16 cellular contexts compared by ENCODE assay signal in genomic region chr3:63945558-63946096, GRCh38. TPM values are rescaled to one million over a fixed set of nuclear protein-coding genes. Genes with fewer than 3 reads are reported as not detected.
DNase-seq lines count a peak whose midpoint lies in the region; ATAC-seq and TF ChIP-seq lines count a peak whose summit lies in the region.
"Had no signal": no experiment of that assay in that cellular context is flagged by ENCODE, and none has a peak within 500 bp of the region (broad histone marks: within the 10 kb centered on the region; RNA-seq: fewer than 3 reads in every experiment).

No MANE protein-coding gene starts in this region.

- TF ChIP-seq POLR2A in suprapubic skin (IDR thresholded peaks at IDR 0.05) = no peak

- no peak overlapping the region for H3K4me3 ChIP-seq in suprapubic skin
- H3K4me3 ChIP-seq: vagina had no signal

- H3K4me3 Mint-ChIP-seq in activated T-cell treated with anti-CD3 and anti-CD28 coated beads, Interleukin-2, amount 50 U/mL, for 72 hours = no peak overlapping the region
- no peak overlapping the region for H3K4me3 Mint-ChIP-seq in WTC11
- H3K4me3 Mint-ChIP-seq in stimulated activated naive CD8-positive, alpha-beta T cell treated with anti-CD3 and anti-CD28 coated beads, Interleukin-15, amount 100 ng/mL, for 72 hours = no peak overlapping the region
- H3K4me3 Mint-ChIP-seq: activated CD4-positive, alpha-beta T cell treated with anti-CD3 and anti-CD28 coated beads for 36 hours; stimulated activated naive B cell treated with anti-CD40 and anti-IgM and Interleukin-4, amounts not matched to agents 10 μg/mL and 1 μg/mL and 100 μg/mL, for 72 hours had no signal

- H3K9me3 Mint-ChIP-seq in activated T-cell treated with anti-CD3 and anti-CD28 coated beads, Interleukin-2, amount 50 U/mL, for 72 hours = no peaks in the 10 kb centered on the region
- no peaks in the 10 kb centered on the region for H3K9me3 Mint-ChIP-seq in WTC11
- no peaks in the 10 kb centered on the region for H3K9me3 Mint-ChIP-seq in stimulated activated naive CD8-positive, alpha-beta T cell treated with anti-CD3 and anti-CD28 coated beads, Interleukin-15, amount 100 ng/mL, for 72 hours
- H3K9me3 Mint-ChIP-seq: stimulated activated naive B cell treated with anti-CD40 and anti-IgM and Interleukin-4, amounts not matched to agents 10 μg/mL and 1 μg/mL and 100 μg/mL, for 72 hours had no signal

- TF ChIP-seq CTCF in WTC11 (IDR thresholded peaks at IDR 0.05) = no peak
- TF ChIP-seq CTCF in suprapubic skin (IDR thresholded peaks at IDR 0.05) = no peak

- no peak for DNase-seq in activated T-cell treated with anti-CD3 and anti-CD28 coated beads, Interleukin-2, amount 50 U/mL, for 72 hours
- no peak for DNase-seq in activated T-cell treated with anti-CD3 and anti-CD28 coated beads, Interleukin-2, amount 50 U/mL, for 48 hours
- DNase-seq in WTC11 (ENCODE audit: low spot score) (no peak), kidney glomerular epithelial cell (lab: John Stamatoyannopoulos, UW) (peak; percentile 31), sciatic nerve (ENCODE audit: low spot score) (no peak), SKM-1 (lab: John Stamatoyannopoulos, UW; ENCODE audit: unreplicated experiment) (no peak), suprapubic skin (ENCODE audit: low spot score in 2 of 2) (no peak)
- DNase-seq in stimulated activated naive CD8-positive, alpha-beta T cell treated with anti-CD3 and anti-CD28 coated beads, Interleukin-15, amount 100 ng/mL, for 72 hours = no peak
- DNase-seq: activated CD4-positive, alpha-beta T cell treated with anti-CD3 and anti-CD28 coated beads for 36 hours; activated T-cell treated with anti-CD3 and anti-CD28 coated beads for 4 hours; cerebellar nuclear complex; stimulated activated naive B cell treated with anti-CD40 and anti-IgM and Interleukin-4, amounts not matched to agents 10 μg/mL and 1 μg/mL and 100 μg/mL, for 72 hours had no signal

- H3K27ac ChIP-seq in suprapubic skin = no peak overlapping the region
- H3K27ac ChIP-seq: vagina had no signal

- peak overlapping the region; percentile 51 for H3K27ac Mint-ChIP-seq in activated T-cell treated with anti-CD3 and anti-CD28 coated beads, Interleukin-2, amount 50 U/mL, for 72 hours
- peak overlapping the region; percentile 3; the same call in 1 of the 2 replicates for H3K27ac Mint-ChIP-seq in WTC11
- peak overlapping the region in 1 of 2 donors; percentile 55 for H3K27ac Mint-ChIP-seq in stimulated activated naive CD8-positive, alpha-beta T cell treated with anti-CD3 and anti-CD28 coated beads, Interleukin-15, amount 100 ng/mL, for 72 hours
- H3K27ac Mint-ChIP-seq: activated CD4-positive, alpha-beta T cell treated with anti-CD3 and anti-CD28 coated beads for 36 hours; stimulated activated naive B cell treated with anti-CD40 and anti-IgM and Interleukin-4, amounts not matched to agents 10 μg/mL and 1 μg/mL and 100 μg/mL, for 72 hours had no signal

- POLR2A ChIA-PET in WTC11 (lab: Charles Lee) = interaction anchor here (0.7 kb wide), 1 partner anchor 61 kb away, joined by 5 read pairs; no protein-coding TSS in a partner anchor

- WGBS in suprapubic skin = 77% methylated on average over 3 of the region's 3 CpGs

- intact Hi-C loops in sciatic nerve (cut with DNase I) = no loop called here

- no peak for ATAC-seq in activated T-cell treated with anti-CD3 and anti-CD28 coated beads, Interleukin-2, amount 50 U/mL, for 72 hours (replicated peaks in 1 of 2)
- ATAC-seq in WTC11 (no peak), sciatic nerve (peak; percentile 28)
- no peak for ATAC-seq in stimulated activated naive CD8-positive, alpha-beta T cell treated with anti-CD3 and anti-CD28 coated beads, Interleukin-15, amount 100 ng/mL, for 72 hours
- ATAC-seq: activated CD4-positive, alpha-beta T cell treated with anti-CD3 and anti-CD28 coated beads for 36 hours; stimulated activated naive B cell treated with anti-CD40 and anti-IgM and Interleukin-4, amounts not matched to agents 10 μg/mL and 1 μg/mL and 100 μg/mL, for 72 hours had no signal

- H3K27me3 ChIP-seq in suprapubic skin = no peaks in the 10 kb centered on the region
- H3K27me3 ChIP-seq: vagina had no signal

- no peaks in the 10 kb centered on the region for H3K36me3 ChIP-seq in suprapubic skin
- H3K36me3 ChIP-seq: vagina had no signal

- peaks cover 3 to 10% of the 10 kb centered on the region in 2 donors for H3K36me3 Mint-ChIP-seq in activated T-cell treated with anti-CD3 and anti-CD28 coated beads, Interleukin-2, amount 50 U/mL, for 72 hours (ENCODE audit: insufficient read depth in 2 of 2)
- H3K36me3 Mint-ChIP-seq in WTC11 = no peaks in the 10 kb centered on the region

- TF ChIP-seq EP300 in suprapubic skin (IDR thresholded peaks at IDR 0.05) = no peak

- H3K27me3 Mint-ChIP-seq in activated T-cell treated with anti-CD3 and anti-CD28 coated beads, Interleukin-2, amount 50 U/mL, for 72 hours (ENCODE audit: low read depth) = no peaks in the 10 kb centered on the region
- no peaks in the 10 kb centered on the region for H3K27me3 Mint-ChIP-seq in WTC11 (ENCODE audit: low read depth)
- no peaks in the 10 kb centered on the region for H3K27me3 Mint-ChIP-seq in stimulated activated naive CD8-positive, alpha-beta T cell treated with anti-CD3 and anti-CD28 coated beads, Interleukin-15, amount 100 ng/mL, for 72 hours
- H3K27me3 Mint-ChIP-seq: activated CD4-positive, alpha-beta T cell treated with anti-CD3 and anti-CD28 coated beads for 36 hours; stimulated activated naive B cell treated with anti-CD40 and anti-IgM and Interleukin-4, amounts not matched to agents 10 μg/mL and 1 μg/mL and 100 μg/mL, for 72 hours had no signal

- CTCF ChIA-PET in WTC11 (lab: Charles Lee) = interaction anchor here (1.3 to 1.9 kb wide), 3 partner anchors 16 to 48 kb away, joined by 3 to 5 read pairs (median 4); no protein-coding TSS in a partner anchor

- H3K4me1 ChIP-seq in suprapubic skin = peaks cover 2% of the 10 kb centered on the region

- H3K9me3 ChIP-seq in suprapubic skin = no peaks in the 10 kb centered on the region
- H3K9me3 ChIP-seq: vagina had no signal

- H3K4me1 Mint-ChIP-seq in activated T-cell treated with anti-CD3 and anti-CD28 coated beads, Interleukin-2, amount 50 U/mL, for 72 hours (ENCODE audit: low read depth) = peaks cover 38% of the 10 kb centered on the region
- peaks cover 34% of the 10 kb centered on the region for H3K4me1 Mint-ChIP-seq in WTC11
- H3K4me1 Mint-ChIP-seq in stimulated activated naive CD8-positive, alpha-beta T cell treated with anti-CD3 and anti-CD28 coated beads, Interleukin-15, amount 100 ng/mL, for 72 hours = peaks cover 59% of the 10 kb centered on the region

TF ChIP-seq in WTC11, 78 proteins besides CTCF, POLR2A, EP300 and RAD21 (continues in another document):
- no peak for TF ChIP-seq OVOL2 (CRISPR knock-in tag; IDR thresholded peaks at IDR 0.05; ENCODE audit: borderline replicate concordance)
- TF ChIP-seq PRDM15 (CRISPR knock-in tag; IDR thresholded peaks at IDR 0.05) = no peak
- no peak for TF ChIP-seq PREB (CRISPR knock-in tag; IDR thresholded peaks at IDR 0.05; ENCODE audit: borderline replicate concordance)
- TF ChIP-seq RORB (CRISPR knock-in tag; IDR thresholded peaks at IDR 0.05) = no peak
- no peak for TF ChIP-seq ELF4 (CRISPR knock-in tag; IDR thresholded peaks at IDR 0.05; ENCODE audit: low read depth)

RNA-seq across cellular contexts. Expression of gene SCAANT1, which starts 33.4 kb away (rescaled TPM):
- total RNA-seq in activated T-cell treated with anti-CD3 and anti-CD28 coated beads, Interleukin-2, amount 50 U/mL, for 72 hours = not detected
- total RNA-seq in WTC11 (2021) = 1.3 TPM in 1 of 3 replicates, not detected in the others
- total RNA-seq in sciatic nerve = not detected
- not detected for total RNA-seq in suprapubic skin
- total RNA-seq: activated CD4-positive, alpha-beta T cell treated with anti-CD3 and anti-CD28 coated beads for 36 hours; endothelial cell of umbilical vein; glomerular endothelial cell; mucosa of gallbladder; vagina had no signal
